ENCODE assay signal across 1 cellular context in genomic region chr12:49018282-49019119, GRCh38.
TF ChIP-seq lines count a peak whose summit lies in the region.

TSS of gene PRKAG1 (minus strand) at chr12:49018776. CDS start at chr12:49018740, 36 bp downstream.

TF ChIP-seq in K562, 482 proteins besides CTCF, POLR2A, EP300 and RAD21 (continued from another document and continues in another):
- TF ChIP-seq, protein P1, sequence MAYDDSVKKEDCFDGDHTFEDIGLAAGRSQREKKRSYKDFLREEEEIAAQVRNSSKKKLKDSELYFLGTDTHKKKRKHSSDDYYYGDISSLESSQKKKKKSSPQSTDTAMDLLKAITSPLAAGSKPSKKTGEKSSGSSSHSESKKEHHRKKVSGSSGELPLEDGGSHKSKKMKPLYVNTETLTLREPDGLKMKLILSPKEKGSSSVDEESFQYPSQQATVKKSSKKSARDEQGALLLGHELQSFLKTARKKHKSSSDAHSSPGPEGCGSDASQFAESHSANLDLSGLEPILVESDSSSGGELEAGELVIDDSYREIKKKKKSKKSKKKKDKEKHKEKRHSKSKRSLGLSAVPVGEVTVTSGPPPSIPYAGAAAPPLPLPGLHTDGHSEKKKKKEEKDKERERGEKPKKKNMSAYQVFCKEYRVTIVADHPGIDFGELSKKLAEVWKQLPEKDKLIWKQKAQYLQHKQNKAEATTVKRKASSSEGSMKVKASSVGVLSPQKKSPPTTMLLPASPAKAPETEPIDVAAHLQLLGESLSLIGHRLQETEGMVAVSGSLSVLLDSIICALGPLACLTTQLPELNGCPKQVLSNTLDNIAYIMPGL (CRISPR knock-in tag; IDR thresholded peaks at IDR 0.05): no peak
- TF ChIP-seq LEF1 (IDR thresholded peaks at IDR 0.05) (peak; percentile 45; the same call in 1 of the 2 replicates), CEBPB (tag; IDR thresholded peaks at IDR 0.05) (no peak), KLF10 (CRISPR knock-in tag; IDR thresholded peaks at IDR 0.05) (no peak), PHF20 (IDR thresholded peaks at IDR 0.05; ENCODE audit: partially characterized antibody) (peak; percentile 41), HLTF (IDR thresholded peaks at IDR 0.05) (peak; percentile 55; the same call in 1 of the 2 replicates), ZFP1 (CRISPR knock-in tag; IDR thresholded peaks at IDR 0.05) (no peak), TEAD4 (IDR thresholded peaks at IDR 0.05; ENCODE audit: low read length) (0 out of 2 replicates have a peak, but pooled peaks have one; percentile 26), TEAD4 (CRISPR knock-in tag; IDR thresholded peaks at IDR 0.05; ENCODE audit: borderline replicate concordance) (no peak), PPARD (CRISPR knock-in tag; IDR thresholded peaks at IDR 0.05) (no peak), ZBTB26 (CRISPR knock-in tag; IDR thresholded peaks at IDR 0.05) (no peak), ZNF444 (CRISPR knock-in tag; IDR thresholded peaks at IDR 0.05) (no peak), FOSL1 (tag; conservative IDR thresholded peaks at IDR 0.05) (peak; percentile 55; the same call in 1 of the 2 replicates), NFIC (IDR thresholded peaks at IDR 0.05) (no peak), ETV1 (tag; conservative IDR thresholded peaks at IDR 0.05; ENCODE audit: low read depth) (peak; percentile 96), CHD2 (IDR thresholded peaks at IDR 0.05; ENCODE audit: low read depth, low read length) (0 out of 2 replicates have a peak, but pooled peaks have one; percentile 22), ZBTB8A (IDR thresholded peaks at IDR 0.05; ENCODE audit: partially characterized antibody) (no peak), ZNF212 (CRISPR knock-in tag; IDR thresholded peaks at IDR 0.05) (no peak), MCM5 (IDR thresholded peaks at IDR 0.05; ENCODE audit: low read depth) (no peak), AFF1 (IDR thresholded peaks at IDR 0.05; ENCODE audit: low read depth in 1 of 2, partially characterized antibody in 2 of 2) (no peak), ZNF830 (CRISPR knock-in tag; IDR thresholded peaks at IDR 0.05) (no peak), KAT7 (CRISPR knock-in tag; IDR thresholded peaks at IDR 0.05; ENCODE audit: borderline replicate concordance) (no peak; the same call in 1 of the 2 replicates), RFX5 (IDR thresholded peaks at IDR 0.05; ENCODE audit: low read depth, low read length) (peak; percentile 51; the same call in 1 of the 2 replicates), ZNF785 (CRISPR knock-in tag; IDR thresholded peaks at IDR 0.05) (no peak), ZNF780A (CRISPR knock-in tag; IDR thresholded peaks at IDR 0.05) (no peak), NRF1 (conservative IDR thresholded peaks at IDR 0.05 in 1 of 2, IDR thresholded peaks at IDR 0.05 in 1 of 2) (peak in 1 of 2 experiments; percentile 25; a peak in 2 of 4 replicates), ETV6 (IDR thresholded peaks at IDR 0.05; ENCODE audit: borderline replicate concordance in 1 of 2, low read depth in 2 of 2, low read length in 1 of 2) (no peak), ETV6 (CRISPR knock-in tag; IDR thresholded peaks at IDR 0.05; ENCODE audit: borderline replicate concordance) (no peak), ZBTB12 (CRISPR knock-in tag; IDR thresholded peaks at IDR 0.05) (peak; percentile 85), MTA3 (IDR thresholded peaks at IDR 0.05; ENCODE audit: borderline replicate concordance) (peak; percentile 81), FOXA1 (IDR thresholded peaks at IDR 0.05; ENCODE audit: borderline replicate concordance) (no peak), WHSC1 (IDR thresholded peaks at IDR 0.05; ENCODE audit: low read length) (no peak), GTF2B (IDR thresholded peaks at IDR 0.05; ENCODE audit: extremely low read depth, insufficient read length) (peak; percentile 46), JUNB (CRISPR knock-in tag; conservative IDR thresholded peaks at IDR 0.05) (no peak), SIX5 (IDR thresholded peaks at IDR 0.05; ENCODE audit: borderline replicate concordance in 1 of 2, insufficient read depth in 1 of 2, low read depth in 1 of 2, low read length in 2 of 2) (no peak), SRSF3 (IDR thresholded peaks at IDR 0.05; ENCODE audit: insufficient read depth, low read length) (no peak), SRSF7 (optimal IDR thresholded peaks at IDR 0.05; ENCODE audit: low read depth, low read length) (no peak), HMG20A (CRISPR knock-in tag; conservative IDR thresholded peaks at IDR 0.05) (no peak), NFYB (IDR thresholded peaks at IDR 0.05; ENCODE audit: extremely low read depth, insufficient read length) (no peak), ATF7 (IDR thresholded peaks at IDR 0.05) (peak; percentile 90), FOXK2 (conservative IDR thresholded peaks at IDR 0.05 in 1 of 2, IDR thresholded peaks at IDR 0.05 in 1 of 2; ENCODE audit: low read depth in 2 of 2) (0 out of 4 replicates have a peak, but pooled peaks of 1 of the 2 experiments have one; percentile 31), TRIM24 (IDR thresholded peaks at IDR 0.05) (peak in 1 of 2 experiments; percentile 29; a peak in 1 of 4 replicates), SIN3B (IDR thresholded peaks at IDR 0.05; ENCODE audit: low read depth) (peak; percentile 9; the same call in 1 of the 2 replicates), CXXC5 (CRISPR knock-in tag; IDR thresholded peaks at IDR 0.05) (peak; percentile 92), FOXM1 (IDR thresholded peaks at IDR 0.05; ENCODE audit: low read depth) (no peak), FOXM1 (CRISPR knock-in tag; IDR thresholded peaks at IDR 0.05; ENCODE audit: low read depth) (no peak; the same call in 1 of the 2 replicates), HOXB6 (CRISPR knock-in tag; IDR thresholded peaks at IDR 0.05; ENCODE audit: borderline replicate concordance) (no peak), ARID3B (CRISPR knock-in tag; IDR thresholded peaks at IDR 0.05; ENCODE audit: borderline replicate concordance) (no peak), ZNF551 (CRISPR knock-in tag; IDR thresholded peaks at IDR 0.05) (no peak), ZNF586 (CRISPR knock-in tag; conservative IDR thresholded peaks at IDR 0.05) (no peak; the same call in 1 of the 2 replicates), PYGO2 (tag; IDR thresholded peaks at IDR 0.05) (no peak), NFATC3 (IDR thresholded peaks at IDR 0.05) (no peak), POLR2H (tag; IDR thresholded peaks at IDR 0.05; ENCODE audit: low read depth) (peak; percentile 97), ZNF766 (CRISPR knock-in tag; conservative IDR thresholded peaks at IDR 0.05) (peak; percentile 98), ZNF668 (CRISPR knock-in tag; IDR thresholded peaks at IDR 0.05) (no peak), CHD4 (IDR thresholded peaks at IDR 0.05; ENCODE audit: insufficient read depth, insufficient replicate concordance, low read depth, low read length, poor library complexity, severe bottlenecking) (no peak), TEAD1 (CRISPR knock-in tag; IDR thresholded peaks at IDR 0.05) (no peak), SMARCA5 (IDR thresholded peaks at IDR 0.05) (0 out of 2 replicates have a peak, but pooled peaks have one; percentile 23), KLF1 (tag; IDR thresholded peaks at IDR 0.05) (peak; percentile 93), NFE2L1 (tag; IDR thresholded peaks at IDR 0.05; ENCODE audit: borderline replicate concordance, low read depth) (no peak), SRSF9 (IDR thresholded peaks at IDR 0.05; ENCODE audit: borderline replicate concordance, low read depth, low read length) (no peak), ZNF707 (CRISPR knock-in tag; conservative IDR thresholded peaks at IDR 0.05) (peak; percentile 13; the same call in 1 of the 2 replicates), NR2F6 (CRISPR knock-in tag; IDR thresholded peaks at IDR 0.05) (no peak)
- TF ChIP-seq, protein P2, sequence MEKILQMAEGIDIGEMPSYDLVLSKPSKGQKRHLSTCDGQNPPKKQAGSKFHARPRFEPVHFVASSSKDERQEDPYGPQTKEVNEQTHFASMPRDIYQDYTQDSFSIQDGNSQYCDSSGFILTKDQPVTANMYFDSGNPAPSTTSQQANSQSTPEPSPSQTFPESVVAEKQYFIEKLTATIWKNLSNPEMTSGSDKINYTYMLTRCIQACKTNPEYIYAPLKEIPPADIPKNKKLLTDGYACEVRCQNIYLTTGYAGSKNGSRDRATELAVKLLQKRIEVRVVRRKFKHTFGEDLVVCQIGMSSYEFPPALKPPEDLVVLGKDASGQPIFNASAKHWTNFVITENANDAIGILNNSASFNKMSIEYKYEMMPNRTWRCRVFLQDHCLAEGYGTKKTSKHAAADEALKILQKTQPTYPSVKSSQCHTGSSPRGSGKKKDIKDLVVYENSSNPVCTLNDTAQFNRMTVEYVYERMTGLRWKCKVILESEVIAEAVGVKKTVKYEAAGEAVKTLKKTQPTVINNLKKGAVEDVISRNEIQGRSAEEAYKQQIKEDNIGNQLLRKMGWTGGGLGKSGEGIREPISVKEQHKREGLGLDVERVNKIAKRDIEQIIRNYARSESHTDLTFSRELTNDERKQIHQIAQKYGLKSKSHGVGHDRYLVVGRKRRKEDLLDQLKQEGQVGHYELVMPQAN (IDR thresholded peaks at IDR 0.05; ENCODE audit: borderline replicate concordance): peak; percentile 17; the same call in 1 of the 2 replicates
- TF ChIP-seq, protein P3, sequence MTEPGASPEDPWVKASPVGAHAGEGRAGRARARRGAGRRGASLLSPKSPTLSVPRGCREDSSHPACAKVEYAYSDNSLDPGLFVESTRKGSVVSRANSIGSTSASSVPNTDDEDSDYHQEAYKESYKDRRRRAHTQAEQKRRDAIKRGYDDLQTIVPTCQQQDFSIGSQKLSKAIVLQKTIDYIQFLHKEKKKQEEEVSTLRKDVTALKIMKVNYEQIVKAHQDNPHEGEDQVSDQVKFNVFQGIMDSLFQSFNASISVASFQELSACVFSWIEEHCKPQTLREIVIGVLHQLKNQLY (CRISPR knock-in tag; conservative IDR thresholded peaks at IDR 0.05): no peak
